7 cellular contexts compared by ENCODE assay signal in genomic region chr3:179651687-179652466, GRCh38. TPM values are rescaled to one million over a fixed set of nuclear protein-coding genes. Genes with fewer than 3 reads are reported as not detected.
DNase-seq lines count a peak whose midpoint lies in the region; ATAC-seq and TF ChIP-seq lines count a peak whose summit lies in the region.

No MANE protein-coding gene starts in this region.

- no peaks in the 10 kb centered on the region for H3K36me3 ChIP-seq in H7 (replicated peaks; ENCODE audit: control insufficient read depth, insufficient read depth, low read length)
- no peaks in the 10 kb centered on the region for H3K36me3 ChIP-seq in skeletal muscle tissue (ENCODE audit: control insufficient read depth in 3 of 3, insufficient read depth in 3 of 3, low read length in 3 of 3)

- ATAC-seq in HG03280 (IDR thresholded peaks at IDR 0.05; ENCODE audit: unreplicated experiment) (no peak), HG02840 (IDR thresholded peaks at IDR 0.05; ENCODE audit: low FRiP score, unreplicated experiment) (no peak)

- H3K4me3 ChIP-seq in H7 (ENCODE audit: insufficient read depth, low read depth, low read length) (peak overlapping the region; percentile 93), foreskin fibroblast (ENCODE audit: low read depth in 1 of 2, low read length in 2 of 2) (peak overlapping the region; percentile 52 to 71), skeletal muscle tissue (ENCODE audit: low read length in 3 of 3) (peak overlapping the region; percentile 66 to 75 (median 71))

- peak overlapping the region; percentile 71 to 84 (median 79) for H3K9ac ChIP-seq in skeletal muscle tissue (ENCODE audit: low read depth in 1 of 3, low read length in 3 of 3)

- peak overlapping the region; percentile 88 for H3K27ac ChIP-seq in skeletal muscle tissue (ENCODE audit: low read depth, low read length)

- H3K27me3 ChIP-seq in H7 (ENCODE audit: control insufficient read depth, insufficient read depth, low read length) (no peaks in the 10 kb centered on the region), skeletal muscle tissue (ENCODE audit: control insufficient read depth in 3 of 3, insufficient read depth in 3 of 3, low read length in 3 of 3) (no peaks in the 10 kb centered on the region)

- peaks cover 16 to 20% (median 20%) of the 10 kb centered on the region in 3 donors for H3K4me1 ChIP-seq in skeletal muscle tissue (ENCODE audit: control insufficient read depth in 3 of 3, insufficient read depth in 3 of 3, low read length in 3 of 3)

- DNase-seq in H7 (peak; percentile 15), SK-N-DZ (ENCODE audit: low spot score) (peak; percentile 71), foreskin fibroblast (no peak)
- DNase-seq in stimulated activated naive CD4-positive, alpha-beta T cell treated with Interleukin-2 at 50 U/mL for 16 hours (lab: John Stamatoyannopoulos, UW): no peak

- no peak for TF ChIP-seq CTCF in foreskin fibroblast (IDR thresholded peaks at IDR 0.05; ENCODE audit: low read depth, low read length)

- H3K9me3 ChIP-seq in skeletal muscle tissue (ENCODE audit: control insufficient read depth in 3 of 3, low read length in 3 of 3): no peaks in the 10 kb centered on the region

RNA-seq across cellular contexts. Expression of gene USP13, which starts 1.0 kb away (rescaled TPM):
- 10.5 and 12.4 TPM in 2 replicates for total RNA-seq in H7 (2014; rRNA removed; shearing (Covaris generic))
- polyA plus RNA-seq in SK-N-DZ (2014; cell fraction: cytosol; rRNA removed): 7.7 and 9.1 TPM in 2 replicates
- polyA plus RNA-seq in SK-N-DZ (2014; cell fraction: nucleus; rRNA removed): 5.5 and 9.1 TPM in 2 replicates
- 26.1 TPM for total RNA-seq in skeletal muscle tissue

RNA-seq across cellular contexts. Expression of gene NDUFB5, which starts 47.3 kb away (rescaled TPM):
- 138 and 172 TPM in 2 replicates for total RNA-seq in H7 (2014; rRNA removed; shearing (Covaris generic))
- polyA plus RNA-seq in SK-N-DZ (2014; cell fraction: cytosol; rRNA removed): 216 and 236 TPM in 2 replicates
- 149 and 176 TPM in 2 replicates for polyA plus RNA-seq in SK-N-DZ (2014; cell fraction: nucleus; rRNA removed)
- total RNA-seq in skeletal muscle tissue: 288 TPM

RNA-seq across cellular contexts. Expression of gene MRPL47, which starts 47.4 kb away (rescaled TPM):
- 66.6 and 68.9 TPM in 2 replicates for total RNA-seq in H7 (2014; rRNA removed; shearing (Covaris generic))
- 93.4 and 97.7 TPM in 2 replicates for polyA plus RNA-seq in SK-N-DZ (2014; cell fraction: cytosol; rRNA removed)
- polyA plus RNA-seq in SK-N-DZ (2014; cell fraction: nucleus; rRNA removed): 53.8 and 70.9 TPM in 2 replicates
- 25.1 TPM for total RNA-seq in skeletal muscle tissue

Comparison
In these comparisons a context has a peak if more than half of its experiments do, and no peak if none do; other contexts are left out.
1. DNase-seq: peak in H7 (single experiment) and SK-N-DZ (single experiment); none in foreskin fibroblast (0 of 2) and stimulated activated naive CD4-positive, alpha-beta T cell treated with Interleukin-2 at 50 U/mL for 16 hours (single experiment).
2. Peak in every context shown above with its lines, with median percentiles within 50 percentile points of each other: H3K4me3 ChIP-seq.